ENCODE assay signal across 8 cellular contexts in genomic region chr1:166089804-166090203, GRCh38.
DNase-seq lines count a peak whose midpoint lies in the region; ATAC-seq and TF ChIP-seq lines count a peak whose summit lies in the region.

No MANE protein-coding gene starts in this region.

- intact Hi-C loops in right cardiac atrium (cut with DNase I): no loop called here

- H3K27me3 ChIP-seq in BE2C: no peaks in the 10 kb centered on the region
- H3K27me3 ChIP-seq in right cardiac atrium (ENCODE audit: control insufficient read depth, insufficient read depth): no peaks in the 10 kb centered on the region

- DNase-seq in GM12864 (ENCODE audit: low read depth) (peak; percentile 4), NOMO-1 treated with dmso at 0.1 percent for 144 hours (lab: John Stamatoyannopoulos, UW; ENCODE audit: unreplicated experiment) (peak; percentile 2), dedifferentiated amniotic fluid mesenchymal stem cell (ENCODE audit: extremely low spot score) (no peak), BE2C (no peak), right cardiac atrium (no peak)

- H3K9me3 ChIP-seq in BE2C: no peaks in the 10 kb centered on the region
- H3K9me3 ChIP-seq in right cardiac atrium (ENCODE audit: control insufficient read depth, low read length): no peaks in the 10 kb centered on the region

- no peak overlapping the region for H3K27ac ChIP-seq in right cardiac atrium (ENCODE audit: low read length)

- WGBS in right cardiac atrium: 28% methylated on average over 6 of the region's 6 CpGs

- H3K4me3 ChIP-seq in GM12864 (ENCODE audit: low read depth, low read length) (no peak overlapping the region), BE2C (ENCODE audit: low read depth, low read length) (no peak overlapping the region), right cardiac atrium (ENCODE audit: low read length) (no peak overlapping the region)

- ATAC-seq in GM19023 (IDR thresholded peaks at IDR 0.05; ENCODE audit: unreplicated experiment): peak; percentile 48
- ATAC-seq in HG02973 (IDR thresholded peaks at IDR 0.05; ENCODE audit: unreplicated experiment): peak; percentile 66
- no peak for ATAC-seq in GM19328 (IDR thresholded peaks at IDR 0.05; ENCODE audit: unreplicated experiment)
- no peak for ATAC-seq in right cardiac atrium

- H3K36me3 ChIP-seq in BE2C: no peaks in the 10 kb centered on the region

- H3K4me1 ChIP-seq in BE2C (no peaks in the 10 kb centered on the region), right cardiac atrium (ENCODE audit: control insufficient read depth, insufficient read depth, low read length) (peaks cover 9% of the 10 kb centered on the region)

- peak; percentile 53 for TF ChIP-seq CTCF in GM12864 (IDR thresholded peaks at IDR 0.05; ENCODE audit: low read depth, low read length, missing control alignments)
- TF ChIP-seq CTCF in BE2C (IDR thresholded peaks at IDR 0.05; ENCODE audit: low read depth, low read length): no peak

Comparison
In these comparisons a context has a peak if more than half of its experiments do, and no peak if none do; other contexts are left out.
1. DNase-seq: peak in GM12864 (single experiment) and NOMO-1 treated with dmso at 0.1 percent for 144 hours (single experiment); none in dedifferentiated amniotic fluid mesenchymal stem cell (single experiment), BE2C (single experiment) and right cardiac atrium (0 of 3).
2. ATAC-seq: peak in GM19023 (single experiment) and HG02973 (single experiment); none in GM19328 (single experiment) and right cardiac atrium (0 of 2).